31 cellular contexts compared by ENCODE assay signal in genomic region chr18:38961880-38962279, GRCh38.
A peak's percentile ranks its signal among the peaks of the same experiment; 100 is the strongest.
DNase-seq lines count a peak whose midpoint lies in the region; ATAC-seq and TF ChIP-seq lines count a peak whose summit lies in the region.
"Had no signal": no experiment of that assay in that cellular context is flagged by ENCODE, and none has a peak within 500 bp of the region (broad histone marks: within the 10 kb centered on the region; RNA-seq: fewer than 3 reads in every experiment).

No MANE protein-coding gene starts in this region.

- H3K4me1 Mint-ChIP-seq in stimulated activated naive CD8-positive, alpha-beta T cell treated with anti-CD3 and anti-CD28 coated beads, Interleukin-15, amount 100 ng/mL, for 72 hours, result no peaks in the 10 kb centered on the region
- no peaks in the 10 kb centered on the region for H3K4me1 Mint-ChIP-seq in stimulated activated effector memory CD8-positive, alpha-beta T cell treated with anti-CD3 and anti-CD28 coated beads, Interleukin-12 subunit alpha, Interleukin-12 subunit beta, amount 100 ng/mL, for 72 hours
- H3K4me1 Mint-ChIP-seq: naive thymus-derived CD8-positive, alpha-beta T cell; stimulated activated naive B cell treated with anti-CD40 and anti-IgM and Interleukin-4, amounts not matched to agents 10 μg/mL and 1 μg/mL and 100 μg/mL, for 72 hours; T-helper 17 cell had no signal

- ATAC-seq in stimulated activated naive CD8-positive, alpha-beta T cell treated with anti-CD3 and anti-CD28 coated beads, Interleukin-15, amount 100 ng/mL, for 72 hours, result no peak
- no peak for ATAC-seq in stimulated activated naive CD8-positive, alpha-beta T cell treated with anti-CD3 and anti-CD28 coated beads, Interleukin-15, Interleukin-2, amounts not matched to agents 100 U/mL and 50 U/mL, for 24 hours
- peak; percentile 24 for ATAC-seq in stimulated activated effector memory CD8-positive, alpha-beta T cell treated with anti-CD3 and anti-CD28 coated beads, Interleukin-12 subunit alpha, Interleukin-12 subunit beta, amount 100 ng/mL, for 72 hours
- ATAC-seq in GM21528 (IDR thresholded peaks at IDR 0.05; ENCODE audit: low FRiP score, unreplicated experiment), result no peak
- ATAC-seq: gastrocnemius medialis; naive thymus-derived CD8-positive, alpha-beta T cell; stimulated activated naive B cell treated with anti-CD40 and anti-IgM and Interleukin-4, amounts not matched to agents 10 μg/mL and 1 μg/mL and 100 μg/mL, for 72 hours; T-helper 17 cell had no signal

- H3K36me3 Mint-ChIP-seq in stimulated activated effector memory CD8-positive, alpha-beta T cell treated with anti-CD3 and anti-CD28 coated beads, Interleukin-12 subunit alpha, Interleukin-12 subunit beta, amount 100 ng/mL, for 72 hours, result no peaks in the 10 kb centered on the region
- H3K36me3 Mint-ChIP-seq: naive thymus-derived CD8-positive, alpha-beta T cell; stimulated activated naive B cell treated with anti-CD40 and anti-IgM and Interleukin-4, amounts not matched to agents 10 μg/mL and 1 μg/mL and 100 μg/mL, for 72 hours had no signal

- intact Hi-C loops in ovary (cut with DNase I), result no loop called here

- WGBS in ovary, 3 donors, result 72 to 80% (median 74%) methylated on average over 1 of the region's 1 CpG

- H3K4me3 ChIP-seq in ovary, result no peak overlapping the region
- no peak overlapping the region for H3K4me3 ChIP-seq in brain microvascular endothelial cell (ENCODE audit: low read depth, low read length)
- H3K4me3 ChIP-seq: adrenal gland, BLaER1, gastrocnemius medialis, right atrium auricular region had no signal

- no peak for DNase-seq in stimulated activated naive CD8-positive, alpha-beta T cell treated with anti-CD3 and anti-CD28 coated beads, Interleukin-15, amount 100 ng/mL, for 72 hours
- DNase-seq in stimulated activated naive CD8-positive, alpha-beta T cell treated with anti-CD3 and anti-CD28 coated beads, Interleukin-15, Interleukin-2, amounts not matched to agents 100 U/mL and 50 U/mL, for 24 hours, result no peak
- DNase-seq in NCI-H146 treated with DMSO at 0.1 percent for 48 hours (lab: John Stamatoyannopoulos, UW; ENCODE audit: unreplicated experiment) (peak; percentile 87), SHP77 treated with DMSO at 0.1 percent for 48 hours (lab: John Stamatoyannopoulos, UW) (peak; percentile 90), ovary (no peak), brain microvascular endothelial cell (no peak)
- DNase-seq in stimulated activated effector memory CD8-positive, alpha-beta T cell treated with anti-CD3 and anti-CD28 coated beads, Interleukin-12 subunit alpha, Interleukin-12 subunit beta, amount 100 ng/mL, for 72 hours (ENCODE audit: low spot score in 2 of 2), result no peak
- DNase-seq: activated CD4-positive, alpha-beta T cell treated with anti-CD3 and anti-CD28 coated beads for 4 hours; activated naive CD4-positive, alpha-beta T cell; activated T-cell treated with anti-CD3 and anti-CD28 coated beads, Interleukin-2, amount 50 U/mL, for 24 hours; adrenal gland; COR-L47; cortex of kidney; EL; endodermal cell; gastrocnemius medialis; HFFc6; islet precursor cell; Kasumi-1; midbrain; MV-4-11; naive thymus-derived CD8-positive, alpha-beta T cell; NCI-H2029; NCI-H446 treated with DMSO at 0.1 percent for 48 hours; stimulated activated CD4-positive, alpha-beta T cell treated with anti-CD3 and anti-CD28 coated beads, Interleukin-2, amount 100 ng/mL, for 48 hours; stimulated activated naive B cell treated with anti-CD40 and anti-IgM and Interleukin-4, amounts not matched to agents 10 μg/mL and 1 μg/mL and 100 μg/mL, for 72 hours; T-helper 17 cell had no signal

- peaks cover 10% of the 10 kb centered on the region for H3K27me3 Mint-ChIP-seq in stimulated activated naive CD8-positive, alpha-beta T cell treated with anti-CD3 and anti-CD28 coated beads, Interleukin-15, amount 100 ng/mL, for 72 hours
- H3K27me3 Mint-ChIP-seq: stimulated activated naive B cell treated with anti-CD40 and anti-IgM and Interleukin-4, amounts not matched to agents 10 μg/mL and 1 μg/mL and 100 μg/mL, for 72 hours had no signal

- H3K36me3 ChIP-seq in ovary (no peaks in the 10 kb centered on the region), brain microvascular endothelial cell (replicated peaks) (no peaks in the 10 kb centered on the region)
- H3K36me3 ChIP-seq: adrenal gland, BLaER1, gastrocnemius medialis, right atrium auricular region had no signal

- H3K9me3 ChIP-seq in ovary, result no peaks in the 10 kb centered on the region
- H3K9me3 ChIP-seq: adrenal gland, BLaER1, gastrocnemius medialis, right atrium auricular region had no signal

- TF ChIP-seq CTCF in ovary (IDR thresholded peaks at IDR 0.05), result no peak
- no peak for TF ChIP-seq CTCF in brain microvascular endothelial cell (IDR thresholded peaks at IDR 0.05; ENCODE audit: low read depth, low read length, missing control alignments)

- no peak overlapping the region for H3K27ac ChIP-seq in ovary
- H3K27ac ChIP-seq in brain microvascular endothelial cell, result no peak overlapping the region
- H3K27ac ChIP-seq: adrenal gland, BLaER1, gastrocnemius medialis, parathyroid adenoma, right atrium auricular region had no signal

- H3K27ac Mint-ChIP-seq in stimulated activated naive CD8-positive, alpha-beta T cell treated with anti-CD3 and anti-CD28 coated beads, Interleukin-15, amount 100 ng/mL, for 72 hours, result peak overlapping the region; percentile 29 to 46
- H3K27ac Mint-ChIP-seq in stimulated activated effector memory CD8-positive, alpha-beta T cell treated with anti-CD3 and anti-CD28 coated beads, Interleukin-12 subunit alpha, Interleukin-12 subunit beta, amount 100 ng/mL, for 72 hours, result no peak overlapping the region
- H3K27ac Mint-ChIP-seq: activated T-cell treated with anti-CD3 and anti-CD28 coated beads, Interleukin-2, amount 50 U/mL, for 24 hours; endodermal cell; HFFc6; naive thymus-derived CD8-positive, alpha-beta T cell; T-helper 17 cell had no signal

- H3K27me3 ChIP-seq in ovary (no peaks in the 10 kb centered on the region), brain microvascular endothelial cell (replicated peaks) (no peaks in the 10 kb centered on the region)
- H3K27me3 ChIP-seq: adrenal gland, BLaER1, gastrocnemius medialis, right atrium auricular region had no signal

- H3K4me1 ChIP-seq in ovary (ENCODE audit: insufficient read depth), result no peaks in the 10 kb centered on the region
- H3K4me1 ChIP-seq: adrenal gland, BLaER1, gastrocnemius medialis, parathyroid adenoma, right atrium auricular region had no signal

- no peak for TF ChIP-seq EP300 in ovary (IDR thresholded peaks at IDR 0.05)

- H3K4me3 Mint-ChIP-seq in stimulated activated naive CD8-positive, alpha-beta T cell treated with anti-CD3 and anti-CD28 coated beads, Interleukin-15, amount 100 ng/mL, for 72 hours, result no peak overlapping the region
- no peak overlapping the region for H3K4me3 Mint-ChIP-seq in stimulated activated effector memory CD8-positive, alpha-beta T cell treated with anti-CD3 and anti-CD28 coated beads, Interleukin-12 subunit alpha, Interleukin-12 subunit beta, amount 100 ng/mL, for 72 hours
- H3K4me3 Mint-ChIP-seq: activated T-cell treated with anti-CD3 and anti-CD28 coated beads, Interleukin-2, amount 50 U/mL, for 24 hours; endodermal cell; HFFc6; naive thymus-derived CD8-positive, alpha-beta T cell; stimulated activated naive B cell treated with anti-CD40 and anti-IgM and Interleukin-4, amounts not matched to agents 10 μg/mL and 1 μg/mL and 100 μg/mL, for 72 hours; T-helper 17 cell had no signal

- in situ Hi-C loops in brain microvascular endothelial cell (cut with HindIII; ENCODE audit: low pct_ligation_motif_present, low sequenced_read_pairs), result no loop called here

- no peak for TF ChIP-seq POLR2A in ovary (IDR thresholded peaks at IDR 0.05)

- no peaks in the 10 kb centered on the region for H3K9me3 Mint-ChIP-seq in stimulated activated naive CD8-positive, alpha-beta T cell treated with anti-CD3 and anti-CD28 coated beads, Interleukin-15, amount 100 ng/mL, for 72 hours
- H3K9me3 Mint-ChIP-seq in stimulated activated effector memory CD8-positive, alpha-beta T cell treated with anti-CD3 and anti-CD28 coated beads, Interleukin-12 subunit alpha, Interleukin-12 subunit beta, amount 100 ng/mL, for 72 hours, result no peaks in the 10 kb centered on the region
- H3K9me3 Mint-ChIP-seq: activated T-cell treated with anti-CD3 and anti-CD28 coated beads, Interleukin-2, amount 50 U/mL, for 24 hours; endodermal cell had no signal

Comparison
In these comparisons a context has a peak if more than half of its experiments do, and no peak if none do; other contexts are left out.
1. DNase-seq: peak in NCI-H146 treated with DMSO at 0.1 percent for 48 hours (single experiment) and SHP77 treated with DMSO at 0.1 percent for 48 hours (single experiment); none in stimulated activated naive CD8-positive, alpha-beta T cell treated with anti-CD3 and anti-CD28 coated beads, Interleukin-15, amount 100 ng/mL, for 72 hours (0 of 2), stimulated activated naive CD8-positive, alpha-beta T cell treated with anti-CD3 and anti-CD28 coated beads, Interleukin-15, Interleukin-2, amounts not matched to agents 100 U/mL and 50 U/mL, for 24 hours (single experiment), stimulated activated effector memory CD8-positive, alpha-beta T cell treated with anti-CD3 and anti-CD28 coated beads, Interleukin-12 subunit alpha, Interleukin-12 subunit beta, amount 100 ng/mL, for 72 hours (0 of 2), ovary (0 of 5) and brain microvascular endothelial cell (single experiment).